Comparison of ENCODE assay signal across 16 cellular contexts in the genomic region with DNA sequence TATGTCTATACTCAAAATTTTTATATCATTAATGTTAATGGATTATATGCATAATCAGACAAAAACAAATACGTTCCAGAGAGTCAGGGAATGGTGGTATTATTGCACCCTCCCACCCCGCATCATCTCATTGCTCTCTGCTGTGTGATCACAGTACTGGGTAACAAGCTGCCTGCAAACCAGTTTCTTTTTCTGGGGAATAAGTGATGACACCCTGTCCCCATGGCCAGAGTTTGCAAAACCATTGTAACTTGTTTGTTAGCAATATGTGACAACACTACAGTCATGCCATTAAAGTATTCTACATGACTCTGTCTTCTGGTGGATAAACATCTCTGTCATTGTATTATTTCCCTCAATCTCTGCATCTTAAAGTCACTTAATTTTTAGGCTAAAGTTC. TPM values are rescaled to one million over a fixed set of nuclear protein-coding genes. Genes with fewer than 3 reads are reported as not detected.
DNase-seq lines count a peak whose midpoint lies in the region; ATAC-seq, FAIRE-seq and TF ChIP-seq lines count a peak whose summit lies in the region.
"Had no signal": no experiment of that assay in that cellular context is flagged by ENCODE, and none has a peak within 500 bp of the region (broad histone marks: within the 10 kb centered on the region; RNA-seq: fewer than 3 reads in every experiment).

No MANE protein-coding gene starts in this region.

- TF ChIP-seq EP300 in gastroesophageal sphincter (IDR thresholded peaks at IDR 0.05): no peak
- TF ChIP-seq EP300 in stomach (IDR thresholded peaks at IDR 0.05): no peak

- DNase-seq in GM12892 (ENCODE audit: insufficient read length): no peak
- no peak for DNase-seq in RWPE2 (ENCODE audit: low spot score)
- no peak for DNase-seq in stomach
- DNase-seq in Kasumi-1 (lab: John Stamatoyannopoulos, UW): no peak
- DNase-seq in germinal center (ENCODE audit: low spot score): no peak
- DNase-seq: activated CD4-positive, CD25-positive, alpha-beta regulatory T cell; COR-L47; hippocampal formation; NCI-H2107; stimulated activated CD4-positive, alpha-beta T cell treated with anti-CD3 and anti-CD28 coated beads, Interleukin-4, amount 100 ng/mL, for 4 hours; stimulated activated naive CD4-positive, alpha-beta T cell had no signal

- TF ChIP-seq POLR2A in GM12892 (IDR thresholded peaks at IDR 0.05; ENCODE audit: low read depth, low read length): no peak
- no peak for TF ChIP-seq POLR2A in gastroesophageal sphincter (IDR thresholded peaks at IDR 0.05)
- no peak for TF ChIP-seq POLR2A in stomach (IDR thresholded peaks at IDR 0.05)

- H3K4me1 ChIP-seq in RWPE2 (ENCODE audit: insufficient read depth, poor library complexity, severe bottlenecking): peaks cover 90% of the 10 kb centered on the region
- peaks cover 37 to 93% (median 37%) of the 10 kb centered on the region in 3 donors for H3K4me1 ChIP-seq in gastroesophageal sphincter
- peaks cover 59 to 97% (median 81%) of the 10 kb centered on the region in 4 donors for H3K4me1 ChIP-seq in stomach

- FAIRE-seq in GM12892 (lab: Jason Lieb, UNC): peak; percentile 67
- FAIRE-seq: bronchial epithelial cell, endometrium, H1 had no signal

- 84 to 89% methylated on average over 2 of the region's 2 CpGs for WGBS in gastroesophageal sphincter (ENCODE audit: low coverage in 1 of 2), 2 donors
- WGBS in stomach, 5 donors: 90 to 98% (median 92%) methylated on average over 2 of the region's 2 CpGs

- ATAC-seq in RWPE2 (ENCODE audit: low read depth) (no peak), gastroesophageal sphincter (no peak), HG03520 (IDR thresholded peaks at IDR 0.05; ENCODE audit: unreplicated experiment) (no peak)

- H3K27me3 ChIP-seq in RWPE2 (ENCODE audit: insufficient read depth, poor library complexity, severe bottlenecking) (no peaks in the 10 kb centered on the region), gastroesophageal sphincter (no peaks in the 10 kb centered on the region), stomach (no peaks in the 10 kb centered on the region)

- H3K4me3 ChIP-seq in RWPE2 (ENCODE audit: severe bottlenecking) (no peak overlapping the region), gastroesophageal sphincter (no peak overlapping the region), stomach (no peak overlapping the region)

- no peaks in the 10 kb centered on the region for H3K9me3 ChIP-seq in RWPE2 (ENCODE audit: severe bottlenecking)
- no peaks in the 10 kb centered on the region for H3K9me3 ChIP-seq in gastroesophageal sphincter
- H3K9me3 ChIP-seq in stomach: no peaks in the 10 kb centered on the region

- no peak for TF ChIP-seq CTCF in RWPE2 (IDR thresholded peaks at IDR 0.05; ENCODE audit: poor library complexity, severe bottlenecking)
- no peak for TF ChIP-seq CTCF in gastroesophageal sphincter (IDR thresholded peaks at IDR 0.05)
- TF ChIP-seq CTCF in stomach (IDR thresholded peaks at IDR 0.05): no peak

- peaks cover 61% of the 10 kb centered on the region for H3K36me3 ChIP-seq in RWPE2 (ENCODE audit: low read depth)
- peaks cover 0 to 37% of the 10 kb centered on the region in 2 donors for H3K36me3 ChIP-seq in gastroesophageal sphincter
- H3K36me3 ChIP-seq in stomach: peaks cover 6 to 46% (median 41%) of the 10 kb centered on the region in 4 donors

- H3K27ac ChIP-seq in RWPE2 (ENCODE audit: poor library complexity, severe bottlenecking) (peak overlapping the region; percentile 96), gastroesophageal sphincter (peak overlapping the region; percentile 98 to 100 (median 99)), stomach (peak overlapping the region in 4 of 5 donors; percentile 94 to 100 (median 98))

- intact Hi-C loops in stomach (cut with DNase I; ENCODE audit: low total_unique reads): no loop called here

RNA-seq across cellular contexts. Expression of a gene that starts 39.5 kb away (rescaled TPM):
- 101 TPM for polyA plus RNA-seq in GM12892 (2012; ENCODE audit: missing spikeins)
- total RNA-seq in gastroesophageal sphincter (100 to 1,000 TPM; 183 to 225 (median 203) TPM), stomach (100 to 1,000 TPM in 1 of 5 donors, 10 to 100 TPM in 4; 26.9 to 253 (median 64.3) TPM)
- 10 to 100 TPM in 1 of 3 donors, 1 to 10 TPM in 2; 5.3 to 10.7 (median 9.5) TPM for polyA plus RNA-seq in stomach
